9 cellular contexts compared by ENCODE assay signal in the genomic region with DNA sequence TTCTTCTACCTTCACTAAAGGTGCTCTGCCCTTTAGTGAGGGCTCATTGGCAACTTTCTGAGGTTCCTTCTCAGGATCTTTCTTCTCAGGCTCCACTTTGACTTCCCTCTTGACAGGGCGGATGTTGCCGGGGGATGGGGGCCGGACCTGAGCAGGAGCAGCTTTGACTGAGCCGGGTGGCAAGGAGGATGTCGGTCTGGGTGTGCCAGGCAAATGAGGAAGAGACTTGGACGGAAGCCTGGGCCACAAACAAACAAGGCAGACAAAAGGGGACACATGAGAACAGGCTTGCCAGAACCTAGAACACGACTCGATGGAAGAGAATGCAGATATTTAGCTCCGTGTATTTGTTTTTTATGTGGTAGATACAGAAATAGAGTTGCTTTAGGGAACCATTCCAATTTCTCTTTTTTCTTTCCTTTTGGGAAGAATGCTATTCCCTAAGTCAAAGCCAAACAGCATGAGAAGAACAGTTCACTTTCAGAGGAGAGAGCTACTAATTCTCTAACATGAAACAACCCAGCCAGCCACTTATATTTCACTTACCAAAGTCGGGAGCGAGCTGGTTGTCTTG.
DNase-seq lines count a peak whose midpoint lies in the region; TF ChIP-seq lines count a peak whose summit lies in the region.
"Had no signal": no experiment of that assay in that cellular context is flagged by ENCODE, and none has a peak within 500 bp of the region (broad histone marks: within the 10 kb centered on the region; RNA-seq: fewer than 3 reads in every experiment).

No MANE protein-coding gene starts in this region.

- H3K27ac ChIP-seq in layer of hippocampus (ENCODE audit: low read depth, low read length) (peak overlapping the region; percentile 61), tibial nerve (no peak overlapping the region)
- H3K27ac ChIP-seq: cardiac muscle cell had no signal

- no peak for TF ChIP-seq CTCF in tibial nerve (IDR thresholded peaks at IDR 0.05)
- TF ChIP-seq CTCF in chondrocyte (IDR thresholded peaks at IDR 0.05) = no peak

- peaks cover 7% of the 10 kb centered on the region for H3K4me1 Mint-ChIP-seq in activated CD4-positive, alpha-beta memory T cell treated with anti-CD3 and anti-CD28 coated beads for 36 hours (ENCODE audit: low read depth)
- H3K4me1 Mint-ChIP-seq in chondrocyte (ENCODE audit: low read depth) = peaks cover 6% of the 10 kb centered on the region

- H3K27me3 Mint-ChIP-seq in activated CD4-positive, alpha-beta memory T cell treated with anti-CD3 and anti-CD28 coated beads for 36 hours = no peaks in the 10 kb centered on the region
- peaks cover 20% of the 10 kb centered on the region for H3K27me3 Mint-ChIP-seq in chondrocyte (ENCODE audit: low read depth)

- H3K9me3 Mint-ChIP-seq in activated CD4-positive, alpha-beta memory T cell treated with anti-CD3 and anti-CD28 coated beads for 36 hours = no peaks in the 10 kb centered on the region
- H3K9me3 Mint-ChIP-seq in chondrocyte (ENCODE audit: low read depth) = no peaks in the 10 kb centered on the region

- in situ Hi-C loops in ACHN (cut with HindIII; ENCODE audit: low pct_ligation_motif_present, low pct_unique_long_range_greater_than_20kb, low sequenced_read_pairs) = no loop called here

- POLR2A ChIA-PET in activated CD4-positive, alpha-beta memory T cell treated with anti-CD3 and anti-CD28 coated beads for 36 hours (lab: Charles Lee) = no interaction called here

- no peak overlapping the region for H3K4me3 ChIP-seq in tibial nerve
- H3K4me3 ChIP-seq: cardiac muscle cell had no signal

- intact Hi-C loops in activated CD4-positive, alpha-beta memory T cell treated with anti-CD3 and anti-CD28 coated beads for 36 hours (cut with micrococcal nuclease) = no loop called here

- no peaks in the 10 kb centered on the region for H3K9me3 ChIP-seq in tibial nerve

- no peak overlapping the region for H3K27ac Mint-ChIP-seq in activated CD4-positive, alpha-beta memory T cell treated with anti-CD3 and anti-CD28 coated beads for 36 hours
- H3K27ac Mint-ChIP-seq in chondrocyte (ENCODE audit: unreplicated experiment) = no peak overlapping the region

- no peak for TF ChIP-seq POLR2A in tibial nerve (IDR thresholded peaks at IDR 0.05)

- 38 to 41% methylated on average over 11 of the region's 11 CpGs for WGBS in tibial nerve, 2 donors

- H3K27me3 ChIP-seq in layer of hippocampus (ENCODE audit: control insufficient read depth, insufficient read depth, low read length) = no peaks in the 10 kb centered on the region
- H3K27me3 ChIP-seq in tibial nerve = no peaks in the 10 kb centered on the region
- H3K27me3 ChIP-seq: cardiac muscle cell had no signal

- CTCF ChIA-PET in activated CD4-positive, alpha-beta memory T cell treated with anti-CD3 and anti-CD28 coated beads for 36 hours (lab: Charles Lee) = no interaction called here

- peak; percentile 7 for DNase-seq in activated gamma-delta T cell treated with Interleukin-2 at 50 U/mL for 16 hours
- no peak for DNase-seq in activated gamma-delta T cell (lab: John Stamatoyannopoulos, UW)
- peak; percentile 34 for DNase-seq in activated CD4-positive, alpha-beta memory T cell treated with anti-CD3 and anti-CD28 coated beads for 36 hours
- peak; percentile 15 to 25 for DNase-seq in tibial nerve (ENCODE audit: low spot score in 2 of 2)
- no peak for DNase-seq in chondrocyte (ENCODE audit: low spot score)
- no peak for DNase-seq in ACHN
- DNase-seq in NCI-H2227 (lab: John Stamatoyannopoulos, UW; ENCODE audit: unreplicated experiment) = no peak

- peaks cover 0 to under 1% (median 0%) of the 10 kb centered on the region in 3 donors for H3K36me3 ChIP-seq in tibial nerve
- H3K36me3 ChIP-seq: cardiac muscle cell had no signal

- no peak overlapping the region for H3K4me3 Mint-ChIP-seq in activated CD4-positive, alpha-beta memory T cell treated with anti-CD3 and anti-CD28 coated beads for 36 hours
- H3K4me3 Mint-ChIP-seq in chondrocyte (ENCODE audit: unreplicated experiment) = no peak overlapping the region

- H3K36me3 Mint-ChIP-seq in activated CD4-positive, alpha-beta memory T cell treated with anti-CD3 and anti-CD28 coated beads for 36 hours = no peaks in the 10 kb centered on the region
- no peaks in the 10 kb centered on the region for H3K36me3 Mint-ChIP-seq in chondrocyte (ENCODE audit: low read depth)

- TF ChIP-seq EP300 in tibial nerve (IDR thresholded peaks at IDR 0.05) = no peak

- H3K4me1 ChIP-seq in tibial nerve = peaks cover 0 to 11% (median 2%) of the 10 kb centered on the region in 4 donors

Comparison
In these comparisons a context has a peak if more than half of its experiments do, and no peak if none do; other contexts are left out.
1. DNase-seq: peak in activated gamma-delta T cell treated with Interleukin-2 at 50 U/mL for 16 hours (single experiment), activated CD4-positive, alpha-beta memory T cell treated with anti-CD3 and anti-CD28 coated beads for 36 hours (single experiment) and tibial nerve (2 of 2); none in activated gamma-delta T cell (single experiment), chondrocyte (single experiment), ACHN (single experiment) and NCI-H2227 (single experiment).